18 cellular contexts compared by ENCODE assay signal in genomic region chr1:105872761-105873286, GRCh38.
DNase-seq lines count a peak whose midpoint lies in the region; ATAC-seq lines count a peak whose summit lies in the region.
"Had no signal": no experiment of that assay in that cellular context is flagged by ENCODE, and none has a peak within 500 bp of the region (broad histone marks: within the 10 kb centered on the region; RNA-seq: fewer than 3 reads in every experiment).

No MANE protein-coding gene starts in this region.

- no peak for ATAC-seq in HG03460 (IDR thresholded peaks at IDR 0.05; ENCODE audit: unreplicated experiment)
- no peak for ATAC-seq in GM18498 (IDR thresholded peaks at IDR 0.05; ENCODE audit: unreplicated experiment)
- ATAC-seq: naive thymus-derived CD8-positive, alpha-beta T cell had no signal

- peak; percentile 6 for DNase-seq in NCI-H2171 treated with DMSO at 0.1 percent for 48 hours (lab: John Stamatoyannopoulos, UW)
- DNase-seq in NCI-H2171 (lab: John Stamatoyannopoulos, UW), result no peak
- peak; percentile 69 for DNase-seq in KBM-7
- DNase-seq in SK-N-DZ (ENCODE audit: low spot score), result peak; percentile 13
- peak; percentile 7 for DNase-seq in pons (ENCODE audit: low spot score)
- DNase-seq in GF-D8 (lab: John Stamatoyannopoulos, UW), result no peak
- DNase-seq: activated CD4-positive, alpha-beta T cell treated with anti-CD3 and anti-CD28 coated beads, Interleukin-2, amount 50 U/mL, for 48 hours; activated CD8-positive, alpha-beta memory T cell treated with anti-CD3 and anti-CD28 coated beads, Interleukin-2, amount 50 U/mL, for 48 hours; AML-193; CD8-positive, alpha-beta memory T cell; DMS79 treated with DMSO at 0.1 percent for 48 hours; left ventricle myocardium inferior; naive thymus-derived CD8-positive, alpha-beta T cell; NCI-H146; NCI-H524 treated with DMSO at 0.1 percent for 48 hours; stimulated activated naive CD4-positive, alpha-beta T cell treated with Interleukin-2 at 50 U/mL for 16 hours had no signal

- in situ Hi-C loops in KBM-7 (cut with MboI; ENCODE audit: low pct_unique_long_range_greater_than_20kb, low sequenced_read_pairs), result no loop called here

Comparison
In these comparisons a context has a peak if more than half of its experiments do, and no peak if none do; other contexts are left out.
1. DNase-seq: peak in NCI-H2171 treated with DMSO at 0.1 percent for 48 hours (single experiment), KBM-7 (single experiment), SK-N-DZ (single experiment) and pons (single experiment); none in NCI-H2171 (single experiment) and GF-D8 (single experiment).